ENCODE assay signal across 1 cellular context in the genomic region with DNA sequence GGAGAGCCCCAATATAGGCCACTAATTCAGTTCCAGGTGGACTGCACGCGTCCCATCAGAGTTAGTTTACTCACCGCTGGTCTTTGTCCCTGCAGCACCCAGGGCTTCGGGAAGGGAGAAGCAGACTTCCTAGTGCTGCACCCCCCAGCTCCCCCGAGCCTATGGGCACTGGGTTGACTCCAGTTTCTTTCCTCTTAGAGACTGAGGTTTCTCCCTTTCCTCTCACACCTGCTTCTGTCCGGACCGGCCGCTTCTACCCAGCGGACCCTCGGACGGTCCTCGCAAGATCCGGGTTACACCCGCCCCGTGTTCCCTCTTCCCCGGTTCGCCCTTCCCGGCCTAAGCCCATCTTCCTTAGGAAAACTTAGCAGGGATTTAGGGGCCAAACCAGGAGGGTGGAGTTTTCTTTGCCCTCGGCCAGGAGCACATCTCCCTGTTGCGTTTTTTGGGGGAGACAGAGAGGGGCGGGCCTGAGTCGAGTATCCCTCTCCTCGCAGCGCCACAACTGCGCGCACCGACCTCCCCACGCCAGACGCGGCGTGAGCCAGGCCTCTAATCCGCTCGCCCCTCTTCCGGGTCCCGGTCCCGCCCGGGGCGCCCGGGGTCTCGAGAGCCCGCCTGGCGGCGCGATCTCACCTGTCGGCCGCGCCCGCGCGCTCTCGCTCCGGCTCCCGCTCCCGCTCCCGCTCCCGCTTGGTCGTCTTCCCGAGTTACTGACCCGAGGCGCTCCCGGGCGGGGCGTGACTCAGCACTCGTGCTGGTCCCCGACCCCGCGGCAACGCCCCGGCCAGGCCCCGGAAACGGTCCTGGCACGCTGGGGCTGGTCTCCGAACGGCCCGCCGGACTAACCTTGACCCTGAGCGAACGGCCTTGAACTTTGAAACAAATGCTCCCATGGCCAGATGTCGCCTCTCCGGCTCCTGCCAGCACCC.
TF ChIP-seq lines count a peak whose summit lies in the region.

TSS of gene AIFM2 (minus strand) at position 728 of the 932 bp plus-strand sequence. CDS start 8,741 bp downstream, outside the sequence.

TF ChIP-seq in HepG2, 621 proteins besides CTCF, POLR2A, EP300 and RAD21 (continued from another document and continues in another):
- TF ChIP-seq, protein P1, sequence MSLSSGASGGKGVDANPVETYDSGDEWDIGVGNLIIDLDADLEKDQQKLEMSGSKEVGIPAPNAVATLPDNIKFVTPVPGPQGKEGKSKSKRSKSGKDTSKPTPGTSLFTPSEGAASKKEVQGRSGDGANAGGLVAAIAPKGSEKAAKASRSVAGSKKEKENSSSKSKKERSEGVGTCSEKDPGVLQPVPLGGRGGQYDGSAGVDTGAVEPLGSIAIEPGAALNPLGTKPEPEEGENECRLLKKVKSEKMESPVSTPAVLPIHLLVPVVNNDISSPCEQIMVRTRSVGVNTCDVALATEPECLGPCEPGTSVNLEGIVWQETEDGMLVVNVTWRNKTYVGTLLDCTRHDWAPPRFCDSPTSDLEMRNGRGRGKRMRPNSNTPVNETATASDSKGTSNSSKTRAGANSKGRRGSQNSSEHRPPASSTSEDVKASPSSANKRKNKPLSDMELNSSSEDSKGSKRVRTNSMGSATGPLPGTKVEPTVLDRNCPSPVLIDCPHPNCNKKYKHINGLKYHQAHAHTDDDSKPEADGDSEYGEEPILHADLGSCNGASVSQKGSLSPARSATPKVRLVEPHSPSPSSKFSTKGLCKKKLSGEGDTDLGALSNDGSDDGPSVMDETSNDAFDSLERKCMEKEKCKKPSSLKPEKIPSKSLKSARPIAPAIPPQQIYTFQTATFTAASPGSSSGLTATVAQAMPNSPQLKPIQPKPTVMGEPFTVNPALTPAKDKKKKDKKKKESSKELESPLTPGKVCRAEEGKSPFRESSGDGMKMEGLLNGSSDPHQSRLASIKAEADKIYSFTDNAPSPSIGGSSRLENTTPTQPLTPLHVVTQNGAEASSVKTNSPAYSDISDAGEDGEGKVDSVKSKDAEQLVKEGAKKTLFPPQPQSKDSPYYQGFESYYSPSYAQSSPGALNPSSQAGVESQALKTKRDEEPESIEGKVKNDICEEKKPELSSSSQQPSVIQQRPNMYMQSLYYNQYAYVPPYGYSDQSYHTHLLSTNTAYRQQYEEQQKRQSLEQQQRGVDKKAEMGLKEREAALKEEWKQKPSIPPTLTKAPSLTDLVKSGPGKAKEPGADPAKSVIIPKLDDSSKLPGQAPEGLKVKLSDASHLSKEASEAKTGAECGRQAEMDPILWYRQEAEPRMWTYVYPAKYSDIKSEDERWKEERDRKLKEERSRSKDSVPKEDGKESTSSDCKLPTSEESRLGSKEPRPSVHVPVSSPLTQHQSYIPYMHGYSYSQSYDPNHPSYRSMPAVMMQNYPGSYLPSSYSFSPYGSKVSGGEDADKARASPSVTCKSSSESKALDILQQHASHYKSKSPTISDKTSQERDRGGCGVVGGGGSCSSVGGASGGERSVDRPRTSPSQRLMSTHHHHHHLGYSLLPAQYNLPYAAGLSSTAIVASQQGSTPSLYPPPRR (CRISPR knock-in tag; IDR thresholded peaks at IDR 0.05; ENCODE audit: borderline replicate concordance) = peak; percentile 90
- TF ChIP-seq ELF3 (CRISPR knock-in tag; IDR thresholded peaks at IDR 0.05) (peak; percentile 85), RBM22 (optimal IDR thresholded peaks at IDR 0.05; ENCODE audit: low read length) (no peak), ZFP82 (CRISPR knock-in tag; IDR thresholded peaks at IDR 0.05; ENCODE audit: borderline replicate concordance) (peak; percentile 87; the same call in 1 of the 2 replicates), REPIN1 (CRISPR knock-in tag; IDR thresholded peaks at IDR 0.05; ENCODE audit: borderline replicate concordance, low read depth) (0 out of 2 replicates have a peak, but pooled peaks have one; percentile 68), JARID2 (CRISPR knock-in tag; IDR thresholded peaks at IDR 0.05; ENCODE audit: insufficient replicate concordance) (no peak), ZBTB44 (CRISPR knock-in tag; IDR thresholded peaks at IDR 0.05) (no peak), GABPB1 (CRISPR knock-in tag; IDR thresholded peaks at IDR 0.05) (peak; percentile 92), EED (CRISPR knock-in tag; IDR thresholded peaks at IDR 0.05) (no peak), AKAP8 (CRISPR knock-in tag; IDR thresholded peaks at IDR 0.05) (peak; percentile 66; the same call in 1 of the 2 replicates), AHR (CRISPR knock-in tag; IDR thresholded peaks at IDR 0.05) (no peak), PRDM15 (CRISPR knock-in tag; IDR thresholded peaks at IDR 0.05) (peak; percentile 67; the same call in 1 of the 2 replicates), ARNT2 (CRISPR knock-in tag; IDR thresholded peaks at IDR 0.05; ENCODE audit: low read depth) (peak; percentile 86), HMG20A (CRISPR knock-in tag; IDR thresholded peaks at IDR 0.05; ENCODE audit: borderline replicate concordance) (peak; percentile 84; the same call in 1 of the 2 replicates), ZNF878 (CRISPR knock-in tag; IDR thresholded peaks at IDR 0.05) (peak; percentile 40; the same call in 1 of the 2 replicates), SCMH1 (CRISPR knock-in tag; IDR thresholded peaks at IDR 0.05; ENCODE audit: borderline replicate concordance) (no peak), NFRKB (IDR thresholded peaks at IDR 0.05) (no peak), ESRRA (CRISPR knock-in tag; IDR thresholded peaks at IDR 0.05; ENCODE audit: low read depth) (peak; percentile 98), TBL1XR1 (IDR thresholded peaks at IDR 0.05; ENCODE audit: borderline replicate concordance, low read length, partially characterized antibody) (peak; percentile 98), ZNF746 (CRISPR knock-in tag; IDR thresholded peaks at IDR 0.05) (no peak), ZNF557 (CRISPR knock-in tag; IDR thresholded peaks at IDR 0.05) (no peak), SP1 (IDR thresholded peaks at IDR 0.05) (no peak), SP1 (CRISPR knock-in tag; IDR thresholded peaks at IDR 0.05) (no peak; the same call in 1 of the 2 replicates), IKZF4 (CRISPR knock-in tag; IDR thresholded peaks at IDR 0.05; ENCODE audit: borderline replicate concordance, low read depth, not compliant biosample characterization) (no peak), SRSF9 (IDR thresholded peaks at IDR 0.05; ENCODE audit: borderline replicate concordance, insufficient read depth, low read depth, low read length, poor library complexity, severe bottlenecking) (no peak), ZNF3 (CRISPR knock-in tag; IDR thresholded peaks at IDR 0.05) (no peak), BCL6 (CRISPR knock-in tag; IDR thresholded peaks at IDR 0.05) (peak; percentile 97), ZNF724P (CRISPR knock-in tag; IDR thresholded peaks at IDR 0.05; ENCODE audit: borderline replicate concordance) (no peak), ZNF121 (CRISPR knock-in tag; IDR thresholded peaks at IDR 0.05) (no peak; the same call in 1 of the 2 replicates), SNAPC2 (CRISPR knock-in tag; IDR thresholded peaks at IDR 0.05) (no peak; the same call in 1 of the 2 replicates), KLF6 (CRISPR knock-in tag; IDR thresholded peaks at IDR 0.05) (peak; percentile 43; the same call in 1 of the 2 replicates), MZF1 (CRISPR knock-in tag; IDR thresholded peaks at IDR 0.05; ENCODE audit: borderline replicate concordance) (no peak), MED13 (CRISPR knock-in tag; IDR thresholded peaks at IDR 0.05) (peak; percentile 89; the same call in 1 of the 2 replicates), FOXC1 (CRISPR knock-in tag; IDR thresholded peaks at IDR 0.05; ENCODE audit: borderline replicate concordance) (peak; percentile 75), HOXA3 (CRISPR knock-in tag; IDR thresholded peaks at IDR 0.05) (peak; percentile 94), ZNF251 (CRISPR knock-in tag; IDR thresholded peaks at IDR 0.05) (no peak), ZNF777 (CRISPR knock-in tag; IDR thresholded peaks at IDR 0.05) (no peak), RBFOX2 (IDR thresholded peaks at IDR 0.05; ENCODE audit: low read depth, low read length) (peak; percentile 93), ZSCAN9 (CRISPR knock-in tag; IDR thresholded peaks at IDR 0.05; ENCODE audit: borderline replicate concordance) (no peak), KDM1A (CRISPR knock-in tag; IDR thresholded peaks at IDR 0.05) (no peak), CCDC6 (CRISPR knock-in tag; IDR thresholded peaks at IDR 0.05) (peak; percentile 81; the same call in 1 of the 2 replicates)
- TF ChIP-seq, protein P2, sequence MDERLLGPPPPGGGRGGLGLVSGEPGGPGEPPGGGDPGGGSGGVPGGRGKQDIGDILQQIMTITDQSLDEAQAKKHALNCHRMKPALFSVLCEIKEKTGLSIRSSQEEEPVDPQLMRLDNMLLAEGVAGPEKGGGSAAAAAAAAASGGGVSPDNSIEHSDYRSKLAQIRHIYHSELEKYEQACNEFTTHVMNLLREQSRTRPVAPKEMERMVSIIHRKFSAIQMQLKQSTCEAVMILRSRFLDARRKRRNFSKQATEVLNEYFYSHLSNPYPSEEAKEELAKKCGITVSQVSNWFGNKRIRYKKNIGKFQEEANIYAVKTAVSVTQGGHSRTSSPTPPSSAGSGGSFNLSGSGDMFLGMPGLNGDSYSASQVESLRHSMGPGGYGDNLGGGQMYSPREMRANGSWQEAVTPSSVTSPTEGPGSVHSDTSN (CRISPR knock-in tag; IDR thresholded peaks at IDR 0.05) = no peak
- TF ChIP-seq, protein P3, sequence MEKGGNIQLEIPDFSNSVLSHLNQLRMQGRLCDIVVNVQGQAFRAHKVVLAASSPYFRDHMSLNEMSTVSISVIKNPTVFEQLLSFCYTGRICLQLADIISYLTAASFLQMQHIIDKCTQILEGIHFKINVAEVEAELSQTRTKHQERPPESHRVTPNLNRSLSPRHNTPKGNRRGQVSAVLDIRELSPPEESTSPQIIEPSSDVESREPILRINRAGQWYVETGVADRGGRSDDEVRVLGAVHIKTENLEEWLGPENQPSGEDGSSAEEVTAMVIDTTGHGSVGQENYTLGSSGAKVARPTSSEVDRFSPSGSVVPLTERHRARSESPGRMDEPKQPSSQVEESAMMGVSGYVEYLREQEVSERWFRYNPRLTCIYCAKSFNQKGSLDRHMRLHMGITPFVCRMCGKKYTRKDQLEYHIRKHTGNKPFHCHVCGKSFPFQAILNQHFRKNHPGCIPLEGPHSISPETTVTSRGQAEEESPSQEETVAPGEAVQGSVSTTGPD (CRISPR knock-in tag; IDR thresholded peaks at IDR 0.05) = no peak
- TF ChIP-seq, protein P4, sequence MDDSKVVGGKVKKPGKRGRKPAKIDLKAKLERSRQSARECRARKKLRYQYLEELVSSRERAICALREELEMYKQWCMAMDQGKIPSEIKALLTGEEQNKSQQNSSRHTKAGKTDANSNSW (CRISPR knock-in tag; IDR thresholded peaks at IDR 0.05; ENCODE audit: borderline replicate concordance) = no peak
- TF ChIP-seq, protein P5, sequence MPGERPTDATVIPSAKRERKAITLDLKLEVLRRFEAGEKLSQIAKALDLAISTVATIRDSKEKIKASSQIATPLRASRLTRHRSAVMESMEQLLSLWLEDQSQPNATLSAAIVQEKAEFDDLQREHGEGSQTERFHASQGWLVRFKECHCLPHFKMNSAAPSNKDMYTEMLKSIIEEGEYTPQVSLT (CRISPR knock-in tag; IDR thresholded peaks at IDR 0.05; ENCODE audit: borderline replicate concordance, low read depth) = no peak
- TF ChIP-seq, protein P6, sequence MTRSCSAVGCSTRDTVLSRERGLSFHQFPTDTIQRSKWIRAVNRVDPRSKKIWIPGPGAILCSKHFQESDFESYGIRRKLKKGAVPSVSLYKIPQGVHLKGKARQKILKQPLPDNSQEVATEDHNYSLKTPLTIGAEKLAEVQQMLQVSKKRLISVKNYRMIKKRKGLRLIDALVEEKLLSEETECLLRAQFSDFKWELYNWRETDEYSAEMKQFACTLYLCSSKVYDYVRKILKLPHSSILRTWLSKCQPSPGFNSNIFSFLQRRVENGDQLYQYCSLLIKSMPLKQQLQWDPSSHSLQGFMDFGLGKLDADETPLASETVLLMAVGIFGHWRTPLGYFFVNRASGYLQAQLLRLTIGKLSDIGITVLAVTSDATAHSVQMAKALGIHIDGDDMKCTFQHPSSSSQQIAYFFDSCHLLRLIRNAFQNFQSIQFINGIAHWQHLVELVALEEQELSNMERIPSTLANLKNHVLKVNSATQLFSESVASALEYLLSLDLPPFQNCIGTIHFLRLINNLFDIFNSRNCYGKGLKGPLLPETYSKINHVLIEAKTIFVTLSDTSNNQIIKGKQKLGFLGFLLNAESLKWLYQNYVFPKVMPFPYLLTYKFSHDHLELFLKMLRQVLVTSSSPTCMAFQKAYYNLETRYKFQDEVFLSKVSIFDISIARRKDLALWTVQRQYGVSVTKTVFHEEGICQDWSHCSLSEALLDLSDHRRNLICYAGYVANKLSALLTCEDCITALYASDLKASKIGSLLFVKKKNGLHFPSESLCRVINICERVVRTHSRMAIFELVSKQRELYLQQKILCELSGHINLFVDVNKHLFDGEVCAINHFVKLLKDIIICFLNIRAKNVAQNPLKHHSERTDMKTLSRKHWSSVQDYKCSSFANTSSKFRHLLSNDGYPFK (CRISPR knock-in tag; IDR thresholded peaks at IDR 0.05; ENCODE audit: borderline replicate concordance) = no peak; the same call in 1 of the 2 replicates
